ENCODE assay signal across 12 cellular contexts in genomic region chr19:40843653-40844052, GRCh38. TPM values are rescaled to one million over a fixed set of nuclear protein-coding genes. Genes with fewer than 3 reads are reported as not detected.
DNase-seq lines count a peak whose midpoint lies in the region; ATAC-seq and TF ChIP-seq lines count a peak whose summit lies in the region.
"Not testable (repeated sequence)": the region's sequence is repeated elsewhere in the genome, so short reads cannot be mapped to it uniquely, and the experiment has no call there.
"Had no signal": no experiment of that assay in that cellular context is flagged by ENCODE, and none has a peak within 500 bp of the region (broad histone marks: within the 10 kb centered on the region; RNA-seq: fewer than 3 reads in every experiment).

No MANE protein-coding gene starts in this region.

- H3K4me1 Mint-ChIP-seq in T-helper 2 cell treated with Interferon-gamma antibody and Interleukin-4, amounts not matched to agents 5 μg/mL and 100 μg/mL, for 36 hours (ENCODE audit: low read depth) = peaks cover 11% of the 10 kb centered on the region

- H3K27me3 ChIP-seq in HL-60 (ENCODE audit: insufficient read depth, poor library complexity, severe bottlenecking); right cardiac atrium (ENCODE audit: control insufficient read depth, insufficient read depth); aorta (ENCODE audit: control insufficient read depth in 1 of 2, insufficient read depth in 2 of 2, low read length in 1 of 2): not testable (repeated sequence)

- H3K27me3 Mint-ChIP-seq in T-helper 2 cell treated with Interferon-gamma antibody and Interleukin-4, amounts not matched to agents 5 μg/mL and 100 μg/mL, for 36 hours (ENCODE audit: low read depth) = peaks cover 46% of the 10 kb centered on the region

- TF ChIP-seq CTCF in HL-60 (IDR thresholded peaks at IDR 0.05; ENCODE audit: insufficient read depth, low read length); omental fat pad (IDR thresholded peaks at IDR 0.05): not testable (repeated sequence)

- not testable (repeated sequence) for H3K36me3 Mint-ChIP-seq in T-helper 2 cell treated with Interferon-gamma antibody and Interleukin-4, amounts not matched to agents 5 μg/mL and 100 μg/mL, for 36 hours (ENCODE audit: low read depth); activated naive CD4-positive, alpha-beta T cell treated with anti-CD3 and anti-CD28 coated beads, Interleukin-2, amount 50 U/mL, for 72 hours

- not testable (repeated sequence) for H3K4me1 ChIP-seq in right cardiac atrium (ENCODE audit: control insufficient read depth, insufficient read depth, low read length); aorta (ENCODE audit: control insufficient read depth in 1 of 2, insufficient read depth in 2 of 2, low read length in 2 of 2)

- not testable (repeated sequence) for H3K36me3 ChIP-seq in aorta (ENCODE audit: control insufficient read depth in 1 of 2, insufficient read depth in 2 of 2, low read length in 1 of 2)

- peak; percentile 99 for ATAC-seq in activated naive CD4-positive, alpha-beta T cell treated with anti-CD3 and anti-CD28 coated beads, Interleukin-2, amount 50 U/mL, for 72 hours
- ATAC-seq in right cardiac atrium (peak; percentile 68 to 69), omental fat pad (ENCODE audit: low FRiP score) (peak; percentile 54), aorta (ENCODE audit: low FRiP score) (peak; percentile 70)

- peak overlapping the region; percentile 53 for H3K4me3 Mint-ChIP-seq in T-helper 2 cell treated with Interferon-gamma antibody and Interleukin-4, amounts not matched to agents 5 μg/mL and 100 μg/mL, for 36 hours

- not testable (repeated sequence) for H3K9me3 ChIP-seq in right cardiac atrium (ENCODE audit: control insufficient read depth, low read length); aorta (ENCODE audit: control insufficient read depth, low read length)

- WGBS in right cardiac atrium = 4% methylated on average over 16 of the region's 19 CpGs
- WGBS in aorta, 2 donors = 4 to 6% methylated on average over 14 to 16 of the region's 19 CpGs

- peak overlapping the region; percentile 75 for H3K27ac ChIP-seq in HL-60 (replicated peaks)
- not testable (repeated sequence) for H3K27ac ChIP-seq in right cardiac atrium (ENCODE audit: low read length); aorta (ENCODE audit: low read depth in 1 of 2, low read length in 2 of 2)

- not testable (repeated sequence) for H3K4me3 ChIP-seq in HL-60 (replicated peaks; ENCODE audit: insufficient read depth, low read length); right cardiac atrium (ENCODE audit: low read length); aorta (ENCODE audit: low read length in 2 of 2)

- DNase-seq in HL-60 (ENCODE audit: low read depth in 1 of 2, low spot score in 1 of 2) (peak; percentile 45 to 91), right cardiac atrium (peak in 2 of 3 donors; percentile 51 to 78)
- DNase-seq in T-helper 2 cell treated with Interferon-gamma antibody and Interleukin-4, amounts not matched to agents 5 μg/mL and 100 μg/mL, for 36 hours (ENCODE audit: low spot score) = peak; percentile 51
- peak; percentile 36 to 49 (median 48) for DNase-seq in activated CD8-positive, alpha-beta memory T cell treated with anti-CD3 and anti-CD28 coated beads for 48 hours (ENCODE audit: low read depth in 2 of 3, low spot score in 2 of 3)
- peak; percentile 57 to 86 for DNase-seq in activated naive CD4-positive, alpha-beta T cell treated with anti-CD3 and anti-CD28 coated beads, Interleukin-2, amount 50 U/mL, for 72 hours (ENCODE audit: low spot score in 2 of 2)
- not testable (repeated sequence) for DNase-seq in omental fat pad (ENCODE audit: low spot score); aorta
- peak; percentile 53 for DNase-seq in stimulated activated CD8-positive, alpha-beta memory T cell treated with anti-CD3 and anti-CD28 coated beads, Interleukin-15, amount 100 ng/mL, for 1 hour (ENCODE audit: low read depth)

- intact Hi-C loops in right cardiac atrium (cut with DNase I); aorta (cut with DNase I): not testable (repeated sequence)

- peak overlapping the region; percentile 72 for H3K27ac Mint-ChIP-seq in T-helper 2 cell treated with Interferon-gamma antibody and Interleukin-4, amounts not matched to agents 5 μg/mL and 100 μg/mL, for 36 hours
- H3K27ac Mint-ChIP-seq in activated naive CD4-positive, alpha-beta T cell treated with anti-CD3 and anti-CD28 coated beads, Interleukin-2, amount 50 U/mL, for 72 hours = peak overlapping the region in 1 of 2 donors; percentile 85

- not testable (repeated sequence) for H3K9me3 Mint-ChIP-seq in T-helper 2 cell treated with Interferon-gamma antibody and Interleukin-4, amounts not matched to agents 5 μg/mL and 100 μg/mL, for 36 hours; activated naive CD4-positive, alpha-beta T cell treated with anti-CD3 and anti-CD28 coated beads, Interleukin-2, amount 50 U/mL, for 72 hours

RNA-seq across cellular contexts. Expression of gene CYP2A6, which starts 6.6 kb away (rescaled TPM):
- under 1 TPM in 1 of 2 donors, not detected in 1; 0.23 TPM for total RNA-seq in activated naive CD4-positive, alpha-beta T cell treated with anti-CD3 and anti-CD28 coated beads, Interleukin-2, amount 50 U/mL, for 72 hours
- total RNA-seq in right cardiac atrium (not detected), omental fat pad (under 1 TPM in 1 of 4 donors, not detected in 3; 0.36 TPM), aorta (not detected)
- polyA plus RNA-seq in right cardiac atrium (not detected), aorta (under 1 TPM in 1 of 2 donors, not detected in 1; 0.38 TPM)
- total RNA-seq: ascending aorta, Calu3, neural crest cell had no signal

RNA-seq across cellular contexts. Expression of gene CYP2A7, which starts 38.4 kb away (rescaled TPM):
- not detected for total RNA-seq in activated naive CD4-positive, alpha-beta T cell treated with anti-CD3 and anti-CD28 coated beads, Interleukin-2, amount 50 U/mL, for 72 hours
- total RNA-seq in right cardiac atrium (not detected), omental fat pad (not detected), aorta (not detected)
- polyA plus RNA-seq in right cardiac atrium (not detected), aorta (not detected)
- total RNA-seq: ascending aorta, Calu3, neural crest cell, subcutaneous adipose tissue had no signal

RNA-seq across cellular contexts. Expression of gene EGLN2, which starts 44.7 kb away (rescaled TPM):
- 10 to 100 TPM; 88.3 to 96.7 TPM for total RNA-seq in activated naive CD4-positive, alpha-beta T cell treated with anti-CD3 and anti-CD28 coated beads, Interleukin-2, amount 50 U/mL, for 72 hours
- 10 to 100 TPM; 55.9 to 75.2 (median 58.1) TPM for total RNA-seq in right cardiac atrium
- 52.3 TPM for polyA plus RNA-seq in right cardiac atrium
- total RNA-seq in omental fat pad = 100 to 1,000 TPM in 2 of 4 donors, 10 to 100 TPM in 2; 91.6 to 107 (median 101) TPM
- 100 to 1,000 TPM in 1 of 2 donors, 10 to 100 TPM in 1; 85.7 to 102 TPM for total RNA-seq in aorta
- 100 to 1,000 TPM in 1 of 2 donors, 10 to 100 TPM in 1; 60.0 to 120 TPM for polyA plus RNA-seq in aorta
